Comparison of ENCODE assay signal across 1 cellular context in the genomic region with DNA sequence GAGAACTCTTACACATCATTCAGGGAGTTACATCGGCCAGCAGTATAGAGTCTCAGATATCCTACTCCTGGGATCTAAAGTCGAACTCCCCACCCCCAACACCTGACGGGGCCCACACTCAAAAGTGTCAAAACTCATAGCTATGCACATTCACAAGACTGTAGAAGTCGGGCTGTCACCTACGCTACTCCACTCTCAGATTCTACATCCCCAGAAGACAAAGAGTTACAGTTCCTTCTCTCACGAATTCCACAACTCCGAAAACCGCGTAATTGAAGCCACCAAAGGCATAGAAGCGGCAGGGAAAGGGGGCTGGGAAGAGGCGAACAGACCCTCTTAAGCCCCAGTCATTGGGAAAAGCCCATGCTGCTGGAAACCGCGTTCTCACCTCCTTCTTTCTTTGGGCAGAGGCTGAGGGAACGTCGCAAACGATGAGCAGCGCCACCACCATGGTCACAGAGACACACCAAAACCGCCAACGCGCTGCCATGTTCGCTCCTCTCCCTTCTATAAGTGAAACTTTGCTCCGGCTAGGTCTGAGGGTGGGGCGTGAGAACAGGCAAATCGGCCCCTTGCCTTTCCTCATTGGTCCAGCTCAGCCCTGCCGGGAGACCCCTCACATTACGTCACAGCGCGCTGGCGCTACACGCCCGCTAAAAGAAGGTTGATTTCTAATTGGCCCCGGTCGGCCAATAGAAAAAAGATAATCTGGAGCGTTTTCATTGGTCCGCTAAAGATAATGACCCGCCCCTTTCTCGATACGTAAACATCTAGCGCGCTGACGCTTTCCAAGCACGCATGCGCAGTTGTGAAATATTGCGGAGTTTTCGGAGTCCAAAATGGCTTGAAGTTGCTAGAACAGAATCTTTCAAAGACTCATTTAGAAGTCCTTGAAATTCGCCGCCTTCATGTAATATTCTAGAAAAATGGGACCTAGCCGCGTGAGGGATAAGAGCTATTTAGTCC.
A peak's percentile ranks its signal among the peaks of the same experiment; 100 is the strongest.
TF ChIP-seq lines count a peak whose summit lies in the region.

A gene (minus strand): TSS at position 515 of the 966 bp plus-strand sequence. CDS start 25 bp downstream, at position 490.

TF ChIP-seq in GM12878, 131 proteins besides CTCF, POLR2A, EP300 and RAD21 (continued from another document):
- TF ChIP-seq, protein P1, sequence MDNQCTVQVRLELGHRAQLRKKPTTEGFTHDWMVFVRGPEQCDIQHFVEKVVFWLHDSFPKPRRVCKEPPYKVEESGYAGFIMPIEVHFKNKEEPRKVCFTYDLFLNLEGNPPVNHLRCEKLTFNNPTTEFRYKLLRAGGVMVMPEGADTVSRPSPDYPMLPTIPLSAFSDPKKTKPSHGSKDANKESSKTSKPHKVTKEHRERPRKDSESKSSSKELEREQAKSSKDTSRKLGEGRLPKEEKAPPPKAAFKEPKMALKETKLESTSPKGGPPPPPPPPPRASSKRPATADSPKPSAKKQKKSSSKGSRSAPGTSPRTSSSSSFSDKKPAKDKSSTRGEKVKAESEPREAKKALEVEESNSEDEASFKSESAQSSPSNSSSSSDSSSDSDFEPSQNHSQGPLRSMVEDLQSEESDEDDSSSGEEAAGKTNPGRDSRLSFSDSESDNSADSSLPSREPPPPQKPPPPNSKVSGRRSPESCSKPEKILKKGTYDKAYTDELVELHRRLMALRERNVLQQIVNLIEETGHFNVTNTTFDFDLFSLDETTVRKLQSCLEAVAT (IDR thresholded peaks at IDR 0.05): peak; percentile 33; the same call in 1 of the 2 replicates
- peak; percentile 67; the same call in 1 of the 2 replicates for TF ChIP-seq PML (IDR thresholded peaks at IDR 0.05; ENCODE audit: low read length)
- peak; percentile 70 for TF ChIP-seq RUNX3 (IDR thresholded peaks at IDR 0.05; ENCODE audit: low read length)
- peak; percentile 10 for TF ChIP-seq MEF2B (IDR thresholded peaks at IDR 0.05; ENCODE audit: partially characterized antibody, poor library complexity, severe bottlenecking)
- TF ChIP-seq IRF4 (IDR thresholded peaks at IDR 0.05; ENCODE audit: low read depth, low read length): 0 out of 2 replicates have a peak, but pooled peaks have one; percentile 30
- peak in 1 of 2 experiments; percentile 15; a peak in 1 of 3 replicates for TF ChIP-seq EGR1 (IDR thresholded peaks at IDR 0.05; ENCODE audit: borderline replicate concordance in 1 of 2, low read depth in 2 of 2, low read length in 2 of 2)
- no peak for TF ChIP-seq HDGF (IDR thresholded peaks at IDR 0.05)
- TF ChIP-seq SRF (IDR thresholded peaks at IDR 0.05; ENCODE audit: low read depth in 2 of 2, low read length in 2 of 2): no peak
- peak in 1 of 2 experiments; percentile 9; a peak in 2 of 4 replicates for TF ChIP-seq IKZF2 (IDR thresholded peaks at IDR 0.05)
- peak; percentile 58; the same call in 1 of the 2 replicates for TF ChIP-seq TCF12 (IDR thresholded peaks at IDR 0.05; ENCODE audit: low read depth, low read length)
- TF ChIP-seq RFX5 (IDR thresholded peaks at IDR 0.05; ENCODE audit: low read depth, low read length): peak; percentile 85
- TF ChIP-seq SMARCA5 (IDR thresholded peaks at IDR 0.05): 0 out of 2 replicates have a peak, but pooled peaks have one; percentile 73
- peak; percentile 95 for TF ChIP-seq CREB1 (IDR thresholded peaks at IDR 0.05; ENCODE audit: low read depth)
- TF ChIP-seq POLR2AphosphoS5 (IDR thresholded peaks at IDR 0.05; ENCODE audit: low read length): peak; percentile 97
- no peak for TF ChIP-seq ZSCAN29 (IDR thresholded peaks at IDR 0.05)
- TF ChIP-seq PAX8 (IDR thresholded peaks at IDR 0.05): 0 out of 2 replicates have a peak, but pooled peaks have one; percentile 57
- 0 out of 2 replicates have a peak, but pooled peaks have one; percentile 21 for TF ChIP-seq HCFC1 (IDR thresholded peaks at IDR 0.05; ENCODE audit: low read length)
- TF ChIP-seq NBN (IDR thresholded peaks at IDR 0.05): peak; percentile 25; the same call in 1 of the 2 replicates
- TF ChIP-seq, protein P2, sequence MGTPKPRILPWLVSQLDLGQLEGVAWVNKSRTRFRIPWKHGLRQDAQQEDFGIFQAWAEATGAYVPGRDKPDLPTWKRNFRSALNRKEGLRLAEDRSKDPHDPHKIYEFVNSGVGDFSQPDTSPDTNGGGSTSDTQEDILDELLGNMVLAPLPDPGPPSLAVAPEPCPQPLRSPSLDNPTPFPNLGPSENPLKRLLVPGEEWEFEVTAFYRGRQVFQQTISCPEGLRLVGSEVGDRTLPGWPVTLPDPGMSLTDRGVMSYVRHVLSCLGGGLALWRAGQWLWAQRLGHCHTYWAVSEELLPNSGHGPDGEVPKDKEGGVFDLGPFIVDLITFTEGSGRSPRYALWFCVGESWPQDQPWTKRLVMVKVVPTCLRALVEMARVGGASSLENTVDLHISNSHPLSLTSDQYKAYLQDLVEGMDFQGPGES (IDR thresholded peaks at IDR 0.05): peak; percentile 65; the same call in 1 of the 2 replicates
- TF ChIP-seq, protein P3, sequence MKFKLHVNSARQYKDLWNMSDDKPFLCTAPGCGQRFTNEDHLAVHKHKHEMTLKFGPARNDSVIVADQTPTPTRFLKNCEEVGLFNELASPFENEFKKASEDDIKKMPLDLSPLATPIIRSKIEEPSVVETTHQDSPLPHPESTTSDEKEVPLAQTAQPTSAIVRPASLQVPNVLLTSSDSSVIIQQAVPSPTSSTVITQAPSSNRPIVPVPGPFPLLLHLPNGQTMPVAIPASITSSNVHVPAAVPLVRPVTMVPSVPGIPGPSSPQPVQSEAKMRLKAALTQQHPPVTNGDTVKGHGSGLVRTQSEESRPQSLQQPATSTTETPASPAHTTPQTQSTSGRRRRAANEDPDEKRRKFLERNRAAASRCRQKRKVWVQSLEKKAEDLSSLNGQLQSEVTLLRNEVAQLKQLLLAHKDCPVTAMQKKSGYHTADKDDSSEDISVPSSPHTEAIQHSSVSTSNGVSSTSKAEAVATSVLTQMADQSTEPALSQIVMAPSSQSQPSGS (IDR thresholded peaks at IDR 0.05; ENCODE audit: low read length): peak; percentile 68; the same call in 1 of the 2 replicates
- TF ChIP-seq CHD2 (IDR thresholded peaks at IDR 0.05; ENCODE audit: borderline replicate concordance, low read depth, low read length): peak; percentile 38; the same call in 1 of the 2 replicates
- TF ChIP-seq, protein P4, sequence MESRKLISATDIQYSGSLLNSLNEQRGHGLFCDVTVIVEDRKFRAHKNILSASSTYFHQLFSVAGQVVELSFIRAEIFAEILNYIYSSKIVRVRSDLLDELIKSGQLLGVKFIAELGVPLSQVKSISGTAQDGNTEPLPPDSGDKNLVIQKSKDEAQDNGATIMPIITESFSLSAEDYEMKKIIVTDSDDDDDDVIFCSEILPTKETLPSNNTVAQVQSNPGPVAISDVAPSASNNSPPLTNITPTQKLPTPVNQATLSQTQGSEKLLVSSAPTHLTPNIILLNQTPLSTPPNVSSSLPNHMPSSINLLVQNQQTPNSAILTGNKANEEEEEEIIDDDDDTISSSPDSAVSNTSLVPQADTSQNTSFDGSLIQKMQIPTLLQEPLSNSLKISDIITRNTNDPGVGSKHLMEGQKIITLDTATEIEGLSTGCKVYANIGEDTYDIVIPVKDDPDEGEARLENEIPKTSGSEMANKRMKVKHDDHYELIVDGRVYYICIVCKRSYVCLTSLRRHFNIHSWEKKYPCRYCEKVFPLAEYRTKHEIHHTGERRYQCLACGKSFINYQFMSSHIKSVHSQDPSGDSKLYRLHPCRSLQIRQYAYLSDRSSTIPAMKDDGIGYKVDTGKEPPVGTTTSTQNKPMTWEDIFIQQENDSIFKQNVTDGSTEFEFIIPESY (IDR thresholded peaks at IDR 0.05): no peak
- no peak for TF ChIP-seq FOXK2 (IDR thresholded peaks at IDR 0.05)
- TF ChIP-seq, protein P5, sequence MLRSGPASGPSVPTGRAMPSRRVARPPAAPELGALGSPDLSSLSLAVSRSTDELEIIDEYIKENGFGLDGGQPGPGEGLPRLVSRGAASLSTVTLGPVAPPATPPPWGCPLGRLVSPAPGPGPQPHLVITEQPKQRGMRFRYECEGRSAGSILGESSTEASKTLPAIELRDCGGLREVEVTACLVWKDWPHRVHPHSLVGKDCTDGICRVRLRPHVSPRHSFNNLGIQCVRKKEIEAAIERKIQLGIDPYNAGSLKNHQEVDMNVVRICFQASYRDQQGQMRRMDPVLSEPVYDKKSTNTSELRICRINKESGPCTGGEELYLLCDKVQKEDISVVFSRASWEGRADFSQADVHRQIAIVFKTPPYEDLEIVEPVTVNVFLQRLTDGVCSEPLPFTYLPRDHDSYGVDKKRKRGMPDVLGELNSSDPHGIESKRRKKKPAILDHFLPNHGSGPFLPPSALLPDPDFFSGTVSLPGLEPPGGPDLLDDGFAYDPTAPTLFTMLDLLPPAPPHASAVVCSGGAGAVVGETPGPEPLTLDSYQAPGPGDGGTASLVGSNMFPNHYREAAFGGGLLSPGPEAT (IDR thresholded peaks at IDR 0.05; ENCODE audit: low read depth): peak; percentile 36; the same call in 1 of the 2 replicates
- TF ChIP-seq CREM (IDR thresholded peaks at IDR 0.05; ENCODE audit: low read depth): peak; percentile 88
- peak; percentile 96 for TF ChIP-seq TAF1 (IDR thresholded peaks at IDR 0.05; ENCODE audit: borderline replicate concordance, low read depth, low read length)
TF ChIP-seq in GM12878: peak in this region for 29.
